Comparison of ENCODE assay signal across 18 cellular contexts in the genomic region with DNA sequence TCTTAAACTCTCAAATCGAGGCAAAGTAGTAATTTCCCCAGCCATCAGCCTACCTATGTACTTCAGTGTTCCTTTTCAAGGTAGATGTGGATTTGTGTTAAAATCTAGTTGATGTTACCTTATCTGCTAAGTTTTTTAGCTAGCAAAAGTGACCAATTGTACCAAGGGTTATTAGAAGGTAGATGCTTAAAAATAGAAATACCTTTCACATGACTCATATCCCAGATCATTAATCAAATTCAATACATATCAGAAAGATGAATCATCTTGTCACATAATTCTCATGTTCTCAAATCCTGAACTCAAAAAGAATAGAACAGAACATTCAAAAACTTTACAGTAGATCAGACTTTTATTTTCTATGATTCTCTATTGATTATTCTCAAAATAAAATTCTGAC. TPM values are rescaled to one million over a fixed set of nuclear protein-coding genes. Genes with fewer than 3 reads are reported as not detected.
A peak's percentile ranks its signal among the peaks of the same experiment; 100 is the strongest.
DNase-seq lines count a peak whose midpoint lies in the region; ATAC-seq, FAIRE-seq and TF ChIP-seq lines count a peak whose summit lies in the region.
"Had no signal": no experiment of that assay in that cellular context is flagged by ENCODE, and none has a peak within 500 bp of the region (broad histone marks: within the 10 kb centered on the region; RNA-seq: fewer than 3 reads in every experiment).

No MANE protein-coding gene starts in this region.

- peaks cover 12% of the 10 kb centered on the region for H3K4me1 ChIP-seq in body of pancreas
- peaks cover 8% of the 10 kb centered on the region for H3K4me1 ChIP-seq in keratinocyte (ENCODE audit: control insufficient read depth, extremely low read depth, insufficient read depth, low read length)
- H3K4me1 ChIP-seq in ascending aorta, result no peaks in the 10 kb centered on the region

- no peaks in the 10 kb centered on the region for H4K20me1 ChIP-seq in keratinocyte (ENCODE audit: control insufficient read depth, extremely low read depth, insufficient read depth, low read length)

- H3K4me3 ChIP-seq in body of pancreas, result no peak overlapping the region
- H3K4me3 ChIP-seq in keratinocyte (ENCODE audit: control insufficient read depth in 2 of 3, extremely low read depth in 1 of 3, insufficient read depth in 2 of 3, low read depth in 1 of 3, low read length in 3 of 3), result no peak overlapping the region
- H3K4me3 ChIP-seq in ascending aorta, result no peak overlapping the region
- H3K4me3 ChIP-seq: coronary artery had no signal

- H3K27ac ChIP-seq in body of pancreas, result peak overlapping the region in 1 of 4 donors; percentile 8
- no peak overlapping the region for H3K27ac ChIP-seq in keratinocyte (ENCODE audit: control insufficient read depth, insufficient read depth, low read length)
- H3K27ac ChIP-seq in ascending aorta, result no peak overlapping the region
- H3K27ac ChIP-seq: coronary artery, parathyroid adenoma had no signal

- no peaks in the 10 kb centered on the region for H3K9me1 ChIP-seq in keratinocyte (ENCODE audit: control insufficient read depth, extremely low read depth, insufficient read depth, low read length)

- peak overlapping the region; percentile 30 for H3K4me2 ChIP-seq in keratinocyte (ENCODE audit: control insufficient read depth, extremely low read depth, insufficient read depth, low read depth, low read length)

- H3K36me3 ChIP-seq in body of pancreas (replicated peaks in 1 of 2; ENCODE audit: insufficient read depth in 1 of 2, low read depth in 2 of 2) (no peaks in the 10 kb centered on the region), keratinocyte (ENCODE audit: control insufficient read depth in 2 of 2, extremely low read depth in 1 of 2, insufficient read depth in 2 of 2, low read length in 2 of 2) (no peaks in the 10 kb centered on the region), ascending aorta (no peaks in the 10 kb centered on the region)

- CTCF ChIA-PET in T-cell (lab: Charles Lee), result no interaction called here

- H3K9ac ChIP-seq in keratinocyte (ENCODE audit: control insufficient read depth, extremely low read depth, insufficient read depth, low read length), result no peak overlapping the region
- H3K9ac ChIP-seq: parathyroid adenoma had no signal

- dilution Hi-C loops in keratinocyte (cut with MboI; ENCODE audit: extremely low pct_ligation_motif_present, low sequenced_read_pairs), result no loop called here

- H3K4me1 Mint-ChIP-seq in T-cell, result peaks cover 3 to 8% (median 6%) of the 10 kb centered on the region in 3 donors
- H3K4me1 Mint-ChIP-seq: immature natural killer cell, WTC11 had no signal

- H3K36me3 Mint-ChIP-seq in T-cell, result no peaks in the 10 kb centered on the region
- H3K36me3 Mint-ChIP-seq: immature natural killer cell, WTC11 had no signal

- POLR2A ChIA-PET in T-cell (lab: Charles Lee), result interaction anchor here in 1 of 2 donors (0.7 kb wide), 1 partner anchor 47 kb away, joined by 5 read pairs; no protein-coding TSS in a partner anchor

- peaks cover 13% of the 10 kb centered on the region in 2 donors for H3K27me3 Mint-ChIP-seq in T-cell

- no peaks in the 10 kb centered on the region for H3K9me3 Mint-ChIP-seq in T-cell
- H3K9me3 Mint-ChIP-seq: WTC11 had no signal

- no peak overlapping the region for H3K27ac Mint-ChIP-seq in T-cell
- H3K27ac Mint-ChIP-seq: immature natural killer cell, WTC11 had no signal

- 61 to 66% methylated on average over 1 of the region's 1 CpG for WGBS in body of pancreas, 2 donors

- H3K9me3 ChIP-seq in body of pancreas (no peaks in the 10 kb centered on the region), keratinocyte (ENCODE audit: control insufficient read depth, low read depth, low read length) (no peaks in the 10 kb centered on the region), ascending aorta (no peaks in the 10 kb centered on the region)

- TF ChIP-seq POLR2A in body of pancreas (IDR thresholded peaks at IDR 0.05), result no peak

- H3K4me3 Mint-ChIP-seq in T-cell, result no peak overlapping the region
- H3K4me3 Mint-ChIP-seq: immature natural killer cell, WTC11 had no signal

- no peaks in the 10 kb centered on the region for H3K79me2 ChIP-seq in keratinocyte (ENCODE audit: control insufficient read depth, insufficient read depth, low read length)
- H3K79me2 ChIP-seq: parathyroid adenoma had no signal

- H2AFZ ChIP-seq in keratinocyte (ENCODE audit: control insufficient read depth, low read length), result no peak overlapping the region
- H2AFZ ChIP-seq: parathyroid adenoma had no signal

- intact Hi-C loops in body of pancreas (cut with DNase I), result no loop called here
- intact Hi-C loops in ascending aorta (cut with DNase I), result no loop called here

- TF ChIP-seq CTCF in body of pancreas (IDR thresholded peaks at IDR 0.05), result no peak
- no peak for TF ChIP-seq CTCF in keratinocyte (optimal IDR thresholded peaks at IDR 0.05 in 1 of 3, IDR thresholded peaks at IDR 0.05 in 1 of 3, conservative IDR thresholded peaks at IDR 0.05 in 1 of 3; ENCODE audit: extremely low read depth in 1 of 3, insufficient read depth in 2 of 3, low read length in 3 of 3)
- no peak for TF ChIP-seq CTCF in ascending aorta (IDR thresholded peaks at IDR 0.05)

- DNase-seq in AG08395 (ENCODE audit: low spot score), result peak; percentile 15
- DNase-seq in LoVo (ENCODE audit: low spot score), result peak; percentile 40
- DNase-seq in body of pancreas, result no peak
- DNase-seq in keratinocyte (ENCODE audit: low read depth, low spot score), result peak; percentile 17
- DNase-seq in T-cell, result no peak
- no peak for DNase-seq in NCI-H524 (lab: John Stamatoyannopoulos, UW)
- DNase-seq in ureter (ENCODE audit: low spot score), result no peak
- no peak for DNase-seq in ascending aorta (ENCODE audit: low spot score in 2 of 2)
- DNase-seq: activated naive CD4-positive, alpha-beta T cell treated with anti-CD3 and anti-CD28 coated beads, Interleukin-2, amount 50 U/mL, for 16 hours; immature natural killer cell; NCI-H1048; NCI-H2171 treated with DMSO at 0.1 percent for 48 hours; stimulated activated CD4-positive, alpha-beta T cell treated with anti-CD3 and anti-CD28 coated beads, Interleukin-12 subunit alpha, Interleukin-12 subunit beta, amount 100 ng/mL, for 4 hours had no signal

- FAIRE-seq in keratinocyte (lab: Jason Lieb, UNC), result peak; percentile 26
- FAIRE-seq: frontal cortex had no signal

- ATAC-seq in body of pancreas (peak; percentile 52), T-cell (replicated peaks in 1 of 4) (no peak)
- ATAC-seq: WTC11 had no signal

- H3K27me3 ChIP-seq in body of pancreas (no peaks in the 10 kb centered on the region), keratinocyte (ENCODE audit: control insufficient read depth, extremely low read depth, insufficient read depth, low read length) (no peaks in the 10 kb centered on the region), ascending aorta (no peaks in the 10 kb centered on the region)

RNA-seq across cellular contexts. Expression of a gene that starts 3.5 kb away (rescaled TPM):
- total RNA-seq in body of pancreas (1 to 10 TPM in 1 of 2 donors, under 1 TPM in 1; 0.99 to 2.3 TPM), T-cell (not detected), ureter (0.05 TPM), ascending aorta (not detected)
- polyA plus RNA-seq in keratinocyte, result not detected in 3 replicates
- not detected for polyA plus RNA-seq in keratinocyte (2011; ENCODE audit: low read depth)
- polyA plus RNA-seq in keratinocyte (2011; cell fraction: cytosol; rRNA removed), result not detected in 2 replicates
- polyA plus RNA-seq in keratinocyte (2011; cell fraction: nucleus; rRNA removed), result not detected in 2 replicates
- not detected in 2 replicates for polyA plus RNA-seq in keratinocyte (2012; ENCODE audit: low replicate concordance)
- polyA minus RNA-seq in keratinocyte, result not detected in 3 replicates
- polyA minus RNA-seq in keratinocyte (2011; cell fraction: cytosol; rRNA and poly(A)+ RNA removed), result not detected
- polyA minus RNA-seq in keratinocyte (2011; cell fraction: nucleus; rRNA and poly(A)+ RNA removed), result not detected in 2 replicates
- total RNA-seq: WTC11 had no signal
- polyA plus RNA-seq: immature natural killer cell had no signal

RNA-seq across cellular contexts. Expression of a gene that starts 34.3 kb away (rescaled TPM):
- 10 to 100 TPM; 13.2 to 27.7 TPM for total RNA-seq in body of pancreas
- 0.06 TPM in 1 of 3 replicates, not detected in the others for polyA plus RNA-seq in keratinocyte
- polyA plus RNA-seq in keratinocyte (2011; ENCODE audit: low read depth), result not detected
- polyA plus RNA-seq in keratinocyte (2011; cell fraction: cytosol; rRNA removed), result not detected in 2 replicates
- not detected in 2 replicates for polyA plus RNA-seq in keratinocyte (2011; cell fraction: nucleus; rRNA removed)
- polyA plus RNA-seq in keratinocyte (2012; ENCODE audit: low replicate concordance), result not detected in 2 replicates
- not detected in 3 replicates for polyA minus RNA-seq in keratinocyte
- not detected for polyA minus RNA-seq in keratinocyte (2011; cell fraction: cytosol; rRNA and poly(A)+ RNA removed)
- polyA minus RNA-seq in keratinocyte (2011; cell fraction: nucleus; rRNA and poly(A)+ RNA removed), result not detected in 2 replicates
- total RNA-seq in T-cell, result 10 to 100 TPM in 2 of 5 donors, 1 to 10 TPM in 3; 4.8 to 23.6 (median 8.9) TPM
- 374 TPM for total RNA-seq in ureter
- total RNA-seq in ascending aorta, result 4.0 TPM

RNA-seq across cellular contexts. Expression of a gene that starts 40.0 kb away (rescaled TPM):
- not detected for total RNA-seq in body of pancreas
- not detected in 3 replicates for polyA plus RNA-seq in keratinocyte
- not detected for polyA plus RNA-seq in keratinocyte (2011; ENCODE audit: low read depth)
- not detected in 2 replicates for polyA plus RNA-seq in keratinocyte (2011; cell fraction: cytosol; rRNA removed)
- polyA plus RNA-seq in keratinocyte (2011; cell fraction: nucleus; rRNA removed), result not detected in 2 replicates
- not detected in 2 replicates for polyA plus RNA-seq in keratinocyte (2012; ENCODE audit: low replicate concordance)
- not detected in 3 replicates for polyA minus RNA-seq in keratinocyte
- polyA minus RNA-seq in keratinocyte (2011; cell fraction: cytosol; rRNA and poly(A)+ RNA removed), result not detected
- not detected in 2 replicates for polyA minus RNA-seq in keratinocyte (2011; cell fraction: nucleus; rRNA and poly(A)+ RNA removed)
- not detected for total RNA-seq in T-cell
- total RNA-seq in ureter, result not detected
- total RNA-seq in ascending aorta, result not detected
- total RNA-seq: subcutaneous adipose tissue, WTC11 had no signal
- polyA plus RNA-seq: immature natural killer cell had no signal

RNA-seq across cellular contexts. Expression of a gene that starts 56.3 kb away (rescaled TPM):
- total RNA-seq in body of pancreas, result 10 to 100 TPM; 12.5 to 15.5 TPM
- polyA plus RNA-seq in keratinocyte, result 17.0 to 27.7 TPM (median 18.5 TPM) in 3 replicates
- polyA plus RNA-seq in keratinocyte (2011; ENCODE audit: low read depth), result 32.6 TPM
- 24.7 and 30.0 TPM in 2 replicates for polyA plus RNA-seq in keratinocyte (2011; cell fraction: cytosol; rRNA removed)
- 39.7 and 51.2 TPM in 2 replicates for polyA plus RNA-seq in keratinocyte (2011; cell fraction: nucleus; rRNA removed)
- 25.2 and 47.4 TPM in 2 replicates for polyA plus RNA-seq in keratinocyte (2012; ENCODE audit: low replicate concordance)
- polyA minus RNA-seq in keratinocyte, result 3.4 to 5.5 TPM (median 4.3 TPM) in 3 replicates
- polyA minus RNA-seq in keratinocyte (2011; cell fraction: cytosol; rRNA and poly(A)+ RNA removed), result 5.6 TPM
- polyA minus RNA-seq in keratinocyte (2011; cell fraction: nucleus; rRNA and poly(A)+ RNA removed), result 6.6 and 10.5 TPM in 2 replicates
- total RNA-seq in T-cell, result 10 to 100 TPM; 15.1 to 34.9 (median 34.0) TPM
- total RNA-seq in ureter, result 26.0 TPM
- 3.2 TPM for total RNA-seq in ascending aorta

Comparison
In these comparisons a context has a peak if more than half of its experiments do, and no peak if none do; other contexts are left out.
1. DNase-seq: peak in AG08395 (single experiment), LoVo (single experiment) and keratinocyte (single experiment); none in body of pancreas (0 of 4), T-cell (0 of 34), NCI-H524 (0 of 2), ureter (single experiment) and ascending aorta (0 of 2).
2. RNA of a gene that starts 34.3 kb away (total RNA-seq): 374 TPM in ureter (single experiment); 13.2 to 27.7 TPM in body of pancreas, 4.8 to 23.6 TPM in T-cell and 4.0 TPM in ascending aorta (single experiment); every median in the first group is over 10 times any median in the second.